Comparison of ENCODE assay signal across 24 cellular contexts in genomic region chr3:125395091-125395490, GRCh38.
"Had no signal": no experiment of that assay in that cellular context is flagged by ENCODE, and none has a peak within 500 bp of the region (broad histone marks: within the 10 kb centered on the region; RNA-seq: fewer than 3 reads in every experiment).

No MANE protein-coding gene starts in this region.

- H3K4me3 ChIP-seq: body of pancreas, heart left ventricle, testis, upper lobe of right lung had no signal

- H3K27ac ChIP-seq: body of pancreas, heart left ventricle, testis, upper lobe of right lung had no signal

- H3K36me3 Mint-ChIP-seq: activated naive CD4-positive, alpha-beta T cell treated with anti-CD3 and anti-CD28 coated beads, Interleukin-2, amount 50 U/mL, for 24 hours; natural killer cell treated with Interleukin-12 subunit alpha and Interleukin-12 subunit beta and Interleukin-15 and Interleukin-18, amount 100 ng/mL, for 72 hours; stimulated activated naive B cell treated with anti-CD40 and anti-IgM and Interleukin-4, amounts not matched to agents 10 μg/mL and 1 μg/mL and 100 μg/mL, for 72 hours; T-cell had no signal

- H3K4me1 Mint-ChIP-seq: activated naive CD4-positive, alpha-beta T cell treated with anti-CD3 and anti-CD28 coated beads, Interleukin-2, amount 50 U/mL, for 24 hours; stimulated activated naive B cell treated with anti-CD40 and anti-IgM and Interleukin-4, amounts not matched to agents 10 μg/mL and 1 μg/mL and 100 μg/mL, for 72 hours had no signal

- H3K9me3 Mint-ChIP-seq: activated naive CD4-positive, alpha-beta T cell treated with anti-CD3 and anti-CD28 coated beads, Interleukin-2, amount 50 U/mL, for 24 hours; effector memory CD8-positive, alpha-beta T cell; natural killer cell treated with Interleukin-12 subunit alpha and Interleukin-12 subunit beta and Interleukin-15 and Interleukin-18, amount 100 ng/mL, for 72 hours; T-helper 2 cell treated with Interferon-gamma antibody and Interleukin-4, amounts not matched to agents 5 μg/mL and 100 μg/mL, for 36 hours had no signal

- H3K4me3 Mint-ChIP-seq: activated CD8-positive, alpha-beta T cell treated with anti-CD3 and anti-CD28 coated beads, Interleukin-2, amount 10 ng/mL, durations not matched to agents 7 days and 5 days; activated naive CD4-positive, alpha-beta T cell treated with anti-CD3 and anti-CD28 coated beads, Interleukin-2, amount 50 U/mL, for 24 hours; effector memory CD8-positive, alpha-beta T cell; natural killer cell treated with Interleukin-12 subunit alpha and Interleukin-12 subunit beta and Interleukin-15 and Interleukin-18, amount 100 ng/mL, for 72 hours; stimulated activated naive B cell treated with anti-CD40 and anti-IgM and Interleukin-4, amounts not matched to agents 10 μg/mL and 1 μg/mL and 100 μg/mL, for 72 hours; T-cell; T-helper 2 cell treated with Interferon-gamma antibody and Interleukin-4, amounts not matched to agents 5 μg/mL and 100 μg/mL, for 36 hours had no signal

- H3K4me1 ChIP-seq: body of pancreas, heart left ventricle, testis, upper lobe of right lung had no signal

- DNase-seq: activated CD4-positive, alpha-beta T cell treated with anti-CD3 and anti-CD28 coated beads for 1 hour; activated CD4-positive, alpha-beta T cell treated with anti-CD3 and anti-CD28 coated beads, Interleukin-2, amount 50 U/mL, for 1 hour; activated CD8-positive, alpha-beta T cell treated with anti-CD3 and anti-CD28 coated beads, Interleukin-2, amount 10 ng/mL, durations not matched to agents 7 days and 5 days; activated gamma-delta T cell treated with Interleukin-2 at 50 U/mL for 16 hours; activated T-cell treated with anti-CD3 and anti-CD28 coated beads, Interleukin-2, amount 50 U/mL, for 1 hour; body of pancreas; caudate nucleus; effector memory CD8-positive, alpha-beta T cell; heart left ventricle; left ventricle myocardium superior; midbrain; small intestine; stimulated activated CD4-positive, alpha-beta T cell treated with anti-CD3 and anti-CD28 coated beads, Interleukin-15, amount 100 ng/mL, for 24 hours; stimulated activated CD8-positive, alpha-beta memory T cell treated with anti-CD3 and anti-CD28 coated beads, Interleukin-4, amount 100 ng/mL, for 48 hours; stimulated activated naive B cell treated with anti-CD40 and anti-IgM and Interleukin-4, amounts not matched to agents 10 μg/mL and 1 μg/mL and 100 μg/mL, for 72 hours; T-cell; testis; upper lobe of right lung had no signal

- H3K36me3 ChIP-seq: heart left ventricle, upper lobe of right lung had no signal

- H3K9me3 ChIP-seq: body of pancreas, heart left ventricle, testis, upper lobe of right lung had no signal

- H3K27me3 ChIP-seq: body of pancreas, testis, upper lobe of right lung had no signal

- FAIRE-seq: endothelial cell of umbilical vein, islet of Langerhans, small intestine, TTC549 had no signal

- H3K27ac Mint-ChIP-seq: activated CD8-positive, alpha-beta T cell treated with anti-CD3 and anti-CD28 coated beads, Interleukin-2, amount 10 ng/mL, durations not matched to agents 7 days and 5 days; activated naive CD4-positive, alpha-beta T cell treated with anti-CD3 and anti-CD28 coated beads, Interleukin-2, amount 50 U/mL, for 24 hours; effector memory CD8-positive, alpha-beta T cell; stimulated activated naive B cell treated with anti-CD40 and anti-IgM and Interleukin-4, amounts not matched to agents 10 μg/mL and 1 μg/mL and 100 μg/mL, for 72 hours; T-cell; T-helper 2 cell treated with Interferon-gamma antibody and Interleukin-4, amounts not matched to agents 5 μg/mL and 100 μg/mL, for 36 hours had no signal
